18 cellular contexts compared by ENCODE assay signal in the genomic region with DNA sequence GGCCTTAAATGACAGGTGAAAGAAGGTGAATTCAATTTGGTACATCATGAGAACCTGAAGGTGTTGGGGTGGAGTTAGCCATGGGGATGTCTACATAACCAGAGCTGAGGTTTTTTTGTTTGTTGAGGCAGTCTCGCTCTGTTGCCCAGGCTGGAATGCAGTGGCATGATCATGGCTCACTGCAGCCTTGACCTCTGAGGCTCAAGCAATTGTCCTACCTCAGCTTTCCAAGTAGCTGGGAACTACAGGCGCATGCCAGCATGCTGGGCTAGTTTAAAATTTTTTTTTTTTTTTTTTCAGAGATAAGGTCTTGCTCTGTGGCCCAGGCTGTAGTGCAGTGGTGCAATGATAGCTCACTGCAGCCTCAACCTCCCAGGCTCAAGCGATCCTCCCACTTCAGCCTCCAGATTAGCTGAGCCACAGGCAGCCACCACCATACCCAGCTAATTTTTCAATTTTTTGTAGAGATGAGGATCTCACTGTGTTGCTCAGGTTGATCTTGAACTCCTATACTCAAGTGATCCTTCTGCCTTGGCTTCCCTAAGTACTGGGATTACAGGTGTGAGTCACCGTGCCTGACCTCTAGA. TPM values are rescaled to one million over a fixed set of nuclear protein-coding genes. Genes with fewer than 3 reads are reported as not detected.
DNase-seq lines count a peak whose midpoint lies in the region; ATAC-seq and TF ChIP-seq lines count a peak whose summit lies in the region.
"Had no signal": no experiment of that assay in that cellular context is flagged by ENCODE, and none has a peak within 500 bp of the region (broad histone marks: within the 10 kb centered on the region; RNA-seq: fewer than 3 reads in every experiment).

No MANE protein-coding gene starts in this region.

- no peak overlapping the region for H3K4me3 Mint-ChIP-seq in CD4-positive, alpha-beta T cell

- no peaks in the 10 kb centered on the region for H3K27me3 ChIP-seq in CD4-positive, alpha-beta T cell (ENCODE audit: control insufficient read depth, insufficient read depth, low read length)
- H3K27me3 ChIP-seq in adrenal gland (no peaks in the 10 kb centered on the region), thyroid gland (no peaks in the 10 kb centered on the region), PC-9 (ENCODE audit: insufficient read depth, low read depth) (no peaks in the 10 kb centered on the region), left lung (no peaks in the 10 kb centered on the region)
- H3K27me3 ChIP-seq: BLaER1 treated with 17β-estradiol and CSF1 and Interleukin-3, amounts not matched to agents 10 nM and 100 nM had no signal

- TF ChIP-seq POLR2A in adrenal gland (IDR thresholded peaks at IDR 0.05) (peak in 1 of 2 donors; percentile 20), thyroid gland (IDR thresholded peaks at IDR 0.05) (no peak)

- H2AFZ ChIP-seq in PC-9: no peak overlapping the region

- no TSS peak for BruUV-seq in PC-9 (replicated peaks; lab: Mats Ljungman, UMichigan)

- no peaks in the 10 kb centered on the region for H3K9me2 ChIP-seq in PC-9 (ENCODE audit: insufficient read depth)

- no peak for TF ChIP-seq CTCF in CD4-positive, alpha-beta T cell (IDR thresholded peaks at IDR 0.05)
- TF ChIP-seq CTCF in adrenal gland (IDR thresholded peaks at IDR 0.05) (no peak), thyroid gland (IDR thresholded peaks at IDR 0.05) (no peak), PC-9 (conservative IDR thresholded peaks at IDR 0.05) (no peak), left lung (IDR thresholded peaks at IDR 0.05) (no peak)

- DNase-seq in CD4-positive, alpha-beta T cell: no peak
- DNase-seq in adrenal gland: peak; percentile 29 to 80 (median 69)
- DNase-seq in kidney glomerular epithelial cell (lab: John Stamatoyannopoulos, UW): peak; percentile 60
- peak; percentile 67 to 76 for DNase-seq in thyroid gland
- no peak for DNase-seq in PC-9
- no peak for DNase-seq in left lung
- DNase-seq in central memory CD4-positive, alpha-beta T cell: no peak
- DNase-seq: DMS79; NCI-H1048; NCI-H146; NCI-H2029 treated with DMSO at 0.1 percent for 48 hours; NCI-H2171; NCI-H446; NK-92 treated with Interleukin-12 subunit alpha and Interleukin-12 subunit beta, amount 100 ng/mL, for 24 hours; Right ventricle myocardium superior had no signal

- POLR2A ChIA-PET in CD4-positive, alpha-beta T cell (lab: Charles Lee): no interaction called here
- POLR2A ChIA-PET in PC-9 (lab: Charles Lee; ENCODE audit: unreplicated experiment): no interaction called here

- peaks cover 13 to 29% of the 10 kb centered on the region in 2 donors for H3K4me1 ChIP-seq in adrenal gland (replicated peaks in 1 of 2)
- peaks cover 7 to 15% of the 10 kb centered on the region in 2 donors for H3K4me1 ChIP-seq in thyroid gland
- H3K4me1 ChIP-seq in PC-9 (replicated peaks; ENCODE audit: insufficient read depth): peaks cover 20% of the 10 kb centered on the region
- peaks cover 0 to 37% of the 10 kb centered on the region in 2 donors for H3K4me1 ChIP-seq in left lung

- H3K4me3 ChIP-seq in adrenal gland (no peak overlapping the region), thyroid gland (replicated peaks in 1 of 3) (no peak overlapping the region), PC-9 (no peak overlapping the region), left lung (no peak overlapping the region)
- H3K4me3 ChIP-seq: BLaER1 treated with 17β-estradiol and CSF1 and Interleukin-3, amounts not matched to agents 10 nM and 100 nM had no signal

- no peaks in the 10 kb centered on the region for H3K9me3 Mint-ChIP-seq in CD4-positive, alpha-beta T cell

- WGBS in adrenal gland, 4 donors: 66 to 84% (median 72%) methylated on average over 3 to 4 of the region's 4 CpGs
- WGBS in thyroid gland, 2 donors: 73% methylated on average over 4 of the region's 4 CpGs

- H3K79me2 ChIP-seq in PC-9 (ENCODE audit: low read depth): peaks cover 19% of the 10 kb centered on the region

- H3K36me3 Mint-ChIP-seq in CD4-positive, alpha-beta T cell (ENCODE audit: low read depth): peaks cover 17% of the 10 kb centered on the region

- no peak for ATAC-seq in CD4-positive, alpha-beta T cell (ENCODE audit: poor library complexity)
- no peak for ATAC-seq in left lung

- H3K27me3 Mint-ChIP-seq in CD4-positive, alpha-beta T cell: no peaks in the 10 kb centered on the region

- peak overlapping the region; percentile 6 for H3K27ac Mint-ChIP-seq in CD4-positive, alpha-beta T cell

- H3K36me3 ChIP-seq in adrenal gland (replicated peaks in 1 of 2) (no peaks in the 10 kb centered on the region), thyroid gland (no peaks in the 10 kb centered on the region), PC-9 (ENCODE audit: low read depth) (no peaks in the 10 kb centered on the region), left lung (no peaks in the 10 kb centered on the region)
- H3K36me3 ChIP-seq: BLaER1 treated with 17β-estradiol and CSF1 and Interleukin-3, amounts not matched to agents 10 nM and 100 nM had no signal

- intact Hi-C loops in CD4-positive, alpha-beta T cell (cut with DNase I, micrococcal nuclease): loop anchor here in 1 of 2 experiments (5.0 kb wide), 1 partner anchor 76 kb away; no protein-coding TSS in a partner anchor
- intact Hi-C loops in adrenal gland (cut with DNase I): no loop called here
- intact Hi-C loops in thyroid gland (cut with DNase I): loop anchor here (10.0 kb wide), 1 partner anchor 73 kb away; no protein-coding TSS in a partner anchor
- intact Hi-C loops in PC-9 (cut with micrococcal nuclease; ENCODE audit: unreplicated experiment): loop anchor here (5.0 kb wide), 1 partner anchor 56 kb away; the partner anchor contains the start of gene CFAP126
- intact Hi-C loops in left lung (cut with DNase I): no loop called here

- no peaks in the 10 kb centered on the region for H3K9me3 ChIP-seq in CD4-positive, alpha-beta T cell (ENCODE audit: control insufficient read depth, low read length)
- H3K9me3 ChIP-seq in adrenal gland (replicated peaks in 1 of 3) (no peaks in the 10 kb centered on the region), thyroid gland (no peaks in the 10 kb centered on the region), PC-9 (ENCODE audit: insufficient read depth, low read depth) (no peaks in the 10 kb centered on the region), left lung (no peaks in the 10 kb centered on the region)
- H3K9me3 ChIP-seq: BLaER1 treated with 17β-estradiol and CSF1 and Interleukin-3, amounts not matched to agents 10 nM and 100 nM had no signal

- H3F3A ChIP-seq in PC-9 (ENCODE audit: insufficient read depth, low read depth): no peaks in the 10 kb centered on the region; the same call in 1 of the 2 replicates

- H4K20me1 ChIP-seq in PC-9 (ENCODE audit: insufficient read depth): no peaks in the 10 kb centered on the region; the same call in 1 of the 2 replicates
- H4K20me1 ChIP-seq: BLaER1 treated with 17β-estradiol and CSF1 and Interleukin-3, amounts not matched to agents 10 nM and 100 nM had no signal

- H3K4me1 Mint-ChIP-seq in CD4-positive, alpha-beta T cell (ENCODE audit: low read depth): peaks cover 33% of the 10 kb centered on the region

- H3K27ac ChIP-seq in CD4-positive, alpha-beta T cell (ENCODE audit: low read depth, low read length): no peak overlapping the region
- H3K27ac ChIP-seq in adrenal gland (peak overlapping the region in 3 of 5 donors; percentile 35 to 45 (median 40)), thyroid gland (peak overlapping the region in 2 of 3 donors; percentile 23 to 44), PC-9 (no peak overlapping the region), left lung (no peak overlapping the region)
- H3K27ac ChIP-seq: BLaER1 treated with 17β-estradiol and CSF1 and Interleukin-3, amounts not matched to agents 10 nM and 100 nM had no signal

- H3K4me2 ChIP-seq in PC-9: no peak overlapping the region
- H3K4me2 ChIP-seq: BLaER1 treated with 17β-estradiol and CSF1 and Interleukin-3, amounts not matched to agents 10 nM and 100 nM had no signal

- CTCF ChIA-PET in CD4-positive, alpha-beta T cell (lab: Charles Lee): interaction anchor here (1.8 kb wide), 1 partner anchor 146 kb away, joined by 4 read pairs; the partner anchor contains the start of gene PPOX
- CTCF ChIA-PET in PC-9 (lab: Charles Lee): no interaction called here

RNA-seq across cellular contexts. Expression of gene MPZ, which starts 1.9 kb away (rescaled TPM):
- total RNA-seq in CD4-positive, alpha-beta T cell: 1 to 10 TPM; 3.1 to 3.2 TPM
- total RNA-seq in adrenal gland (1 to 10 TPM in 6 of 8 donors, under 1 TPM in 2; 0.66 to 5.1 (median 2.8) TPM), thyroid gland (1 to 10 TPM in 2 of 4 donors, under 1 TPM in 2; 0.67 to 1.9 (median 0.93) TPM), PC-9 (2021) (0.39 and 0.43 TPM in 2 replicates), left lung (1 to 10 TPM; 2.0 to 4.8 TPM)
- polyA plus RNA-seq in adrenal gland: 1 to 10 TPM; 4.1 to 9.5 (median 7.9) TPM

RNA-seq across cellular contexts. Expression of gene SDHC, which starts 2.5 kb away (rescaled TPM):
- 10 to 100 TPM; 33.0 to 37.2 TPM for total RNA-seq in CD4-positive, alpha-beta T cell
- total RNA-seq in adrenal gland (100 to 1,000 TPM in 7 of 8 donors, 10 to 100 TPM in 1; 54.9 to 434 (median 300) TPM), thyroid gland (100 to 1,000 TPM in 3 of 4 donors, 10 to 100 TPM in 1; 49.1 to 174 (median 111) TPM), PC-9 (2021) (215 and 216 TPM in 2 replicates), left lung (100 to 1,000 TPM; 187 to 204 TPM)
- 100 to 1,000 TPM in 1 of 3 donors, 10 to 100 TPM in 2; 57.8 to 404 (median 63.6) TPM for polyA plus RNA-seq in adrenal gland

RNA-seq across cellular contexts. Expression of gene PCP4L1, which starts 53.1 kb away (rescaled TPM):
- not detected for total RNA-seq in CD4-positive, alpha-beta T cell
- total RNA-seq in adrenal gland (under 1 TPM in 3 of 8 donors, not detected in 5; 0.27 to 0.39 (median 0.39) TPM), thyroid gland (under 1 TPM; 0.39 to 0.83 (median 0.61) TPM), PC-9 (2021) (not detected in 2 replicates), left lung (1 to 10 TPM; 1.5 to 6.6 TPM)
- under 1 TPM in 2 of 3 donors, not detected in 1; 0.13 to 0.27 TPM for polyA plus RNA-seq in adrenal gland
- total RNA-seq: H4, MCF 10A had no signal

RNA-seq across cellular contexts. Expression of gene CFAP126, which starts 56.0 kb away (rescaled TPM):
- total RNA-seq in CD4-positive, alpha-beta T cell: not detected
- total RNA-seq in adrenal gland (not detected), thyroid gland (not detected), PC-9 (2021) (1.5 TPM in 1 of 2 replicates, not detected in the other), left lung (1 to 10 TPM in 1 of 2 donors, not detected in 1; 5.8 TPM)
- polyA plus RNA-seq in adrenal gland: under 1 TPM in 1 of 3 donors, not detected in 2; 0.29 TPM
- total RNA-seq: H4, MCF 10A, Right ventricle myocardium superior had no signal

Comparison
In these comparisons a context has a peak if more than half of its experiments do, and no peak if none do; other contexts are left out.
1. DNase-seq: peak in adrenal gland (7 of 7), kidney glomerular epithelial cell (single experiment) and thyroid gland (2 of 2); none in CD4-positive, alpha-beta T cell (0 of 10), PC-9 (0 of 2), left lung (0 of 2) and central memory CD4-positive, alpha-beta T cell (single experiment).
2. H3K27ac ChIP-seq: peak in adrenal gland (3 of 5) and thyroid gland (2 of 3); none in CD4-positive, alpha-beta T cell (single experiment), PC-9 (single experiment) and left lung (0 of 2).
3. intact Hi-C loops: an anchor here in thyroid gland (10.0 kb wide) and PC-9 (5.0 kb wide); none called in adrenal gland and left lung.